ENCODE assay signal across 1 cellular context in genomic region chr2:167322795-167323194, GRCh38.
TF ChIP-seq lines count a peak whose summit lies in the region.

No MANE protein-coding gene starts in this region.

TF ChIP-seq in GM23338, 12 proteins besides CTCF, POLR2A, EP300 and RAD21:
- TF ChIP-seq ETS1 (IDR thresholded peaks at IDR 0.05) (no peak), REST (IDR thresholded peaks at IDR 0.05; ENCODE audit: unreplicated experiment) (no peak), CREB1 (CRISPR knock-in tag; IDR thresholded peaks at IDR 0.05; ENCODE audit: low read depth) (no peak), ZNF114 (CRISPR knock-in tag; IDR thresholded peaks at IDR 0.05) (no peak), JUNB (IDR thresholded peaks at IDR 0.05; ENCODE audit: unreplicated experiment) (no peak), EZH2phosphoT487 (IDR thresholded peaks at IDR 0.05; ENCODE audit: unreplicated experiment) (no peak), NANOG (IDR thresholded peaks at IDR 0.05; ENCODE audit: borderline replicate concordance) (no peak), POLR2AphosphoS5 (IDR thresholded peaks at IDR 0.05; ENCODE audit: low read depth) (no peak), EZH2 (IDR thresholded peaks at IDR 0.05; ENCODE audit: low read depth, unreplicated experiment) (no peak)
